ENCODE assay signal across 16 cellular contexts in genomic region chr2:144389930-144390311, GRCh38.
DNase-seq lines count a peak whose midpoint lies in the region; ATAC-seq and TF ChIP-seq lines count a peak whose summit lies in the region.
"Had no signal": no experiment of that assay in that cellular context is flagged by ENCODE, and none has a peak within 500 bp of the region (broad histone marks: within the 10 kb centered on the region; RNA-seq: fewer than 3 reads in every experiment).

No MANE protein-coding gene starts in this region.

- H3K9ac ChIP-seq in H9 (ENCODE audit: extremely low read depth, insufficient read length, low read length) (no peak overlapping the region), parathyroid adenoma (no peak overlapping the region)

- H3K4me3 ChIP-seq in ascending aorta (no peak overlapping the region), right cardiac atrium (ENCODE audit: low read length) (no peak overlapping the region), parathyroid adenoma (ENCODE audit: low read depth, low read length) (peak overlapping the region; percentile 48)
- no peak overlapping the region for H3K4me3 ChIP-seq in naive thymus-derived CD4-positive, alpha-beta T cell (ENCODE audit: low read length)

- H3K4me2 ChIP-seq in H9 (ENCODE audit: insufficient read depth, insufficient read length, low read length) (peak overlapping the region; percentile 88), parathyroid adenoma (ENCODE audit: low read length) (peak overlapping the region; percentile 26)

- H4K91ac ChIP-seq in H9 (ENCODE audit: insufficient read length, low read depth, low read length) = no peak overlapping the region

- H3K27ac Mint-ChIP-seq in H9 = no peak overlapping the region
- H3K27ac Mint-ChIP-seq in naive thymus-derived CD4-positive, alpha-beta T cell = no peak overlapping the region
- H3K27ac Mint-ChIP-seq: activated CD4-positive, alpha-beta T cell treated with anti-CD3 and anti-CD28 coated beads for 36 hours; brain had no signal

- H3K18ac ChIP-seq in H9 (ENCODE audit: insufficient read length, low read depth, low read length) = no peak overlapping the region

- no peak overlapping the region for H4K5ac ChIP-seq in H9 (ENCODE audit: insufficient read length, low read depth, low read length)

- H3K27ac ChIP-seq in H9 (ENCODE audit: insufficient read length, low read depth, low read length) = no peak overlapping the region
- peak overlapping the region; percentile 35 to 55 for H3K27ac ChIP-seq in ascending aorta
- peak overlapping the region; percentile 90 for H3K27ac ChIP-seq in right cardiac atrium (ENCODE audit: low read length)
- no peak overlapping the region for H3K27ac ChIP-seq in parathyroid adenoma
- H3K27ac ChIP-seq in naive thymus-derived CD4-positive, alpha-beta T cell (ENCODE audit: low read depth, low read length) = no peak overlapping the region

- no peak overlapping the region for H2BK15ac ChIP-seq in H9 (ENCODE audit: low read depth, low read length)

- ATAC-seq in right cardiac atrium (peak in 1 of 2 donors; percentile 15), HG03354 (IDR thresholded peaks at IDR 0.05; ENCODE audit: poor library complexity, severe bottlenecking, unreplicated experiment) (no peak)
- ATAC-seq in naive thymus-derived CD4-positive, alpha-beta T cell = no peak
- ATAC-seq: activated CD4-positive, alpha-beta T cell treated with anti-CD3 and anti-CD28 coated beads for 36 hours had no signal

- H2BK120ac ChIP-seq in H9 (ENCODE audit: low read depth, low read length, poor library complexity, severe bottlenecking) = no peak overlapping the region

- no peak overlapping the region for H2BK12ac ChIP-seq in H9 (ENCODE audit: insufficient read length, low read depth, low read length)

- H3K79me2 ChIP-seq in H9 (ENCODE audit: insufficient read depth, low read length) (no peaks in the 10 kb centered on the region), parathyroid adenoma (no peaks in the 10 kb centered on the region)

- H3K56ac ChIP-seq in H9 (ENCODE audit: insufficient read length, low read depth, low read length) = no peak overlapping the region

- no peak overlapping the region for H3T11ph ChIP-seq in H9 (ENCODE audit: low read length)

- H3K14ac ChIP-seq in H9 (ENCODE audit: insufficient read depth, low read length) = no peak overlapping the region

- no peak for TF ChIP-seq CTCF in H9 (conservative IDR thresholded peaks at IDR 0.05)
- TF ChIP-seq CTCF in ascending aorta (IDR thresholded peaks at IDR 0.05) = no peak
- no peak for TF ChIP-seq CTCF in parathyroid adenoma (IDR thresholded peaks at IDR 0.05)

- H3K4me1 Mint-ChIP-seq in H9 = peaks cover 0 to 2% of the 10 kb centered on the region in 2 experiments; a peak in 1 of 4 replicates
- no peaks in the 10 kb centered on the region for H3K4me1 Mint-ChIP-seq in naive thymus-derived CD4-positive, alpha-beta T cell
- H3K4me1 Mint-ChIP-seq: activated CD4-positive, alpha-beta T cell treated with anti-CD3 and anti-CD28 coated beads for 36 hours had no signal

- no peak overlapping the region for H2BK5ac ChIP-seq in H9 (ENCODE audit: insufficient read length, low read length)

- H3K27me3 Mint-ChIP-seq in H9 (ENCODE audit: low read depth) = peaks cover 2% of the 10 kb centered on the region; the same call in 1 of the 2 replicates
- peaks cover 0 to 4% (median 0%) of the 10 kb centered on the region in 5 donors for H3K27me3 Mint-ChIP-seq in naive thymus-derived CD4-positive, alpha-beta T cell
- H3K27me3 Mint-ChIP-seq: activated CD4-positive, alpha-beta T cell treated with anti-CD3 and anti-CD28 coated beads for 36 hours; brain had no signal

- POLR2A ChIA-PET in naive thymus-derived CD4-positive, alpha-beta T cell (lab: Charles Lee) = no interaction called here

- intact Hi-C loops in ascending aorta (cut with DNase I) (loop anchor here (5.0 kb wide), 2 partner anchors 38 to 127 kb away; no protein-coding TSS in a partner anchor), right cardiac atrium (cut with DNase I) (loop anchor here in 2 of 4 donors (10.0 kb wide), 1 partner anchor 55 kb away; a partner anchor contains a TSS)
- intact Hi-C loops in naive thymus-derived CD4-positive, alpha-beta T cell (cut with micrococcal nuclease) = no loop called here

- H2AK5ac ChIP-seq in H9 (ENCODE audit: insufficient read length, low read length) = no peak overlapping the region

- CTCF ChIA-PET in naive thymus-derived CD4-positive, alpha-beta T cell (lab: Charles Lee) = no interaction called here

- H3K36me3 ChIP-seq in ascending aorta = peaks cover 13 to 30% of the 10 kb centered on the region in 2 donors
- no peaks in the 10 kb centered on the region for H3K36me3 ChIP-seq in parathyroid adenoma (ENCODE audit: control insufficient read depth, insufficient read depth, low read length)
- no peaks in the 10 kb centered on the region for H3K36me3 ChIP-seq in naive thymus-derived CD4-positive, alpha-beta T cell (ENCODE audit: control insufficient read depth in 2 of 3, insufficient read depth in 3 of 3, low read length in 3 of 3)

- no peaks in the 10 kb centered on the region for H3K36me3 Mint-ChIP-seq in H9 (ENCODE audit: insufficient read depth in 1 of 3, low read depth in 3 of 3)
- peaks cover 0 to 5% (median 0%) of the 10 kb centered on the region in 5 donors for H3K36me3 Mint-ChIP-seq in naive thymus-derived CD4-positive, alpha-beta T cell

- no peak overlapping the region for H2BK20ac ChIP-seq in H9 (ENCODE audit: low read depth, low read length, poor library complexity, severe bottlenecking)

- no peak overlapping the region for H3K23ac ChIP-seq in H9 (ENCODE audit: insufficient read length, low read depth, low read length)

- no peaks in the 10 kb centered on the region for H4K20me1 ChIP-seq in H9 (ENCODE audit: control insufficient read depth, insufficient read depth, insufficient read length)

- WGBS in H9 (ENCODE audit: extremely low coverage, insufficient read length, low lambda C conversion rate) = no CpG with 5 or more reads among the region's 9 CpGs
- WGBS in right cardiac atrium = 62% methylated on average over 9 of the region's 9 CpGs

- H3K27me3 ChIP-seq in H9 (ENCODE audit: insufficient read depth, low read length) (peaks cover 10% of the 10 kb centered on the region; the same call in 1 of the 2 replicates), ascending aorta (no peaks in the 10 kb centered on the region), right cardiac atrium (ENCODE audit: control insufficient read depth, insufficient read depth) (no peaks in the 10 kb centered on the region), parathyroid adenoma (ENCODE audit: control insufficient read depth, insufficient read depth, low read length) (no peaks in the 10 kb centered on the region)
- H3K27me3 ChIP-seq in naive thymus-derived CD4-positive, alpha-beta T cell (ENCODE audit: control insufficient read depth in 2 of 2, insufficient read depth in 2 of 2, low read length in 2 of 2) = no peaks in the 10 kb centered on the region

- H3K9me3 Mint-ChIP-seq in H9 = no peaks in the 10 kb centered on the region
- H3K9me3 Mint-ChIP-seq in naive thymus-derived CD4-positive, alpha-beta T cell = no peaks in the 10 kb centered on the region
- H3K9me3 Mint-ChIP-seq: brain had no signal

- H2AFZ ChIP-seq in H9 (ENCODE audit: low read length) = no peak overlapping the region
- H2AFZ ChIP-seq in parathyroid adenoma = peak overlapping the region; percentile 73

- DNase-seq in H9 (no peak), ascending aorta (ENCODE audit: low spot score in 2 of 2) (no peak), right cardiac atrium (no peak), CD1c-positive myeloid dendritic cell (ENCODE audit: extremely low spot score) (no peak), NCI-H2227 (lab: John Stamatoyannopoulos, UW; ENCODE audit: unreplicated experiment) (no peak)
- DNase-seq in naive thymus-derived CD4-positive, alpha-beta T cell = no peak
- DNase-seq: activated CD4-positive, alpha-beta T cell treated with anti-CD3 and anti-CD28 coated beads for 36 hours; activated CD8-positive, alpha-beta memory T cell treated with anti-CD3 and anti-CD28 coated beads, Interleukin-2, amount 50 U/mL, for 4 hours; activated naive CD4-positive, alpha-beta T cell; effector memory CD4-positive, alpha-beta T cell; NCI-H446 treated with DMSO at 0.1 percent for 48 hours; stimulated activated CD4-positive, alpha-beta T cell treated with anti-CD3 and anti-CD28 coated beads, Interleukin-2, amount 100 ng/mL, for 24 hours; T-helper 9 cell had no signal

- H3K9me3 ChIP-seq in H9 (ENCODE audit: control insufficient read depth, low read depth, low read length) (no peaks in the 10 kb centered on the region), ascending aorta (no peaks in the 10 kb centered on the region), right cardiac atrium (ENCODE audit: control insufficient read depth, low read length) (no peaks in the 10 kb centered on the region), parathyroid adenoma (ENCODE audit: control insufficient read depth, low read length) (no peaks in the 10 kb centered on the region)
- H3K9me3 ChIP-seq in naive thymus-derived CD4-positive, alpha-beta T cell (ENCODE audit: control insufficient read depth in 2 of 3, low read length in 3 of 3) = no peaks in the 10 kb centered on the region

- H3K23me2 ChIP-seq in H9 (ENCODE audit: insufficient read length, low read depth, low read length, poor library complexity, severe bottlenecking) = no peaks in the 10 kb centered on the region

- no peak overlapping the region for H3K4ac ChIP-seq in H9 (ENCODE audit: low read depth, low read length)

- H4K8ac ChIP-seq in H9 (replicated peaks; ENCODE audit: insufficient read length, low read depth, low read length) = no peak overlapping the region

- H3K4me1 ChIP-seq in H9 (ENCODE audit: insufficient read depth, low read length) = 0 out of 2 replicates have a peak, but pooled peaks cover 2% of the 10 kb centered on the region
- H3K4me1 ChIP-seq in ascending aorta = no peaks in the 10 kb centered on the region
- H3K4me1 ChIP-seq in right cardiac atrium (ENCODE audit: control insufficient read depth, insufficient read depth, low read length) = peaks cover 3% of the 10 kb centered on the region
- H3K4me1 ChIP-seq in parathyroid adenoma = no peaks in the 10 kb centered on the region
- no peaks in the 10 kb centered on the region for H3K4me1 ChIP-seq in naive thymus-derived CD4-positive, alpha-beta T cell (ENCODE audit: control insufficient read depth in 2 of 2, insufficient read depth in 2 of 2, low read length in 2 of 2)

- no peaks in the 10 kb centered on the region for H3K79me1 ChIP-seq in H9 (ENCODE audit: insufficient read depth, low read depth, low read length, poor library complexity, severe bottlenecking)

- H3K4me3 Mint-ChIP-seq in H9 = no peak overlapping the region
- H3K4me3 Mint-ChIP-seq in naive thymus-derived CD4-positive, alpha-beta T cell = no peak overlapping the region
- H3K4me3 Mint-ChIP-seq: activated CD4-positive, alpha-beta T cell treated with anti-CD3 and anti-CD28 coated beads for 36 hours; brain had no signal

Comparison
In these comparisons a context has a peak if more than half of its experiments do, and no peak if none do; other contexts are left out.
1. H3K27ac ChIP-seq: peak in ascending aorta (2 of 2) and right cardiac atrium (single experiment); none in H9 (single experiment), parathyroid adenoma (single experiment) and naive thymus-derived CD4-positive, alpha-beta T cell (single experiment).